ENCODE assay signal across 1 cellular context in the genomic region with DNA sequence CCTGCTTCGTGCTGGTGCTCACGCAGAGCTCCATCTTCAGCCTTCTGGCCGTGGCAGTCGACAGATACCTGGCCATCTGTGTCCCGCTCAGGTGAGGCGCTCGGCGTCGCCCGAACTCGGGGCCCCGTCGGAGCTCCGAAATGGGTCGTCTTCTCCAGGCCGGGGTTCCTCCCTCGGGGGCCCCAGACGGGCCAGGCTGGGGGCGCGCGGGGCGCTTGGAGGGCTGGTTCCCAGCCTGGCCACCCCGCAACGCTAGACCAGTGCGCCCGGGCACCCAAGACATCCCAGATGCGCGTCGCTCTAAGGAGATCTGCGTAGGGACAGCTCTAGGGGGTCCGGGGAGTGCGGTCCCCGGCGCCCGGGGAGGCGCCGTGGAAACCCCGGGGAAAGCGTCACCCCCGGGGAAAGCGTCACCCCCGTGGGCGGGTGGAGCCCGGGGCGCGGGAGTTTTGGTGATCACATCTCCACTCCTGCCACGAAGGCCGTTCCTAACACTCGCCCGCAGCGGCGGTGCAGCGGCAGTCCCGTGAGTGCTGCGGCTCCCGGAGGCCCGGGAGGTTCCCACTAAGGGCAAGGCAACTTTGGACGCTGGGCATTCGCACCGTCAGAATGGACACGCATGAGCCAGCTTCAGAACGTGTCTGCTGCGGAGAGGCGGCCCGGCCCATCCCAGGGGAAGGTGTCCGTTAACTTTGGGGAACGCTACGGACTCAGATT.
A peak's percentile ranks its signal among the peaks of the same experiment; 100 is the strongest.
TF ChIP-seq lines count a peak whose summit lies in the region.

No MANE protein-coding gene starts in this region.

TF ChIP-seq in K562, 482 proteins besides CTCF, POLR2A, EP300 and RAD21 (continued from another document and continues in another):
- TF ChIP-seq, protein P1, sequence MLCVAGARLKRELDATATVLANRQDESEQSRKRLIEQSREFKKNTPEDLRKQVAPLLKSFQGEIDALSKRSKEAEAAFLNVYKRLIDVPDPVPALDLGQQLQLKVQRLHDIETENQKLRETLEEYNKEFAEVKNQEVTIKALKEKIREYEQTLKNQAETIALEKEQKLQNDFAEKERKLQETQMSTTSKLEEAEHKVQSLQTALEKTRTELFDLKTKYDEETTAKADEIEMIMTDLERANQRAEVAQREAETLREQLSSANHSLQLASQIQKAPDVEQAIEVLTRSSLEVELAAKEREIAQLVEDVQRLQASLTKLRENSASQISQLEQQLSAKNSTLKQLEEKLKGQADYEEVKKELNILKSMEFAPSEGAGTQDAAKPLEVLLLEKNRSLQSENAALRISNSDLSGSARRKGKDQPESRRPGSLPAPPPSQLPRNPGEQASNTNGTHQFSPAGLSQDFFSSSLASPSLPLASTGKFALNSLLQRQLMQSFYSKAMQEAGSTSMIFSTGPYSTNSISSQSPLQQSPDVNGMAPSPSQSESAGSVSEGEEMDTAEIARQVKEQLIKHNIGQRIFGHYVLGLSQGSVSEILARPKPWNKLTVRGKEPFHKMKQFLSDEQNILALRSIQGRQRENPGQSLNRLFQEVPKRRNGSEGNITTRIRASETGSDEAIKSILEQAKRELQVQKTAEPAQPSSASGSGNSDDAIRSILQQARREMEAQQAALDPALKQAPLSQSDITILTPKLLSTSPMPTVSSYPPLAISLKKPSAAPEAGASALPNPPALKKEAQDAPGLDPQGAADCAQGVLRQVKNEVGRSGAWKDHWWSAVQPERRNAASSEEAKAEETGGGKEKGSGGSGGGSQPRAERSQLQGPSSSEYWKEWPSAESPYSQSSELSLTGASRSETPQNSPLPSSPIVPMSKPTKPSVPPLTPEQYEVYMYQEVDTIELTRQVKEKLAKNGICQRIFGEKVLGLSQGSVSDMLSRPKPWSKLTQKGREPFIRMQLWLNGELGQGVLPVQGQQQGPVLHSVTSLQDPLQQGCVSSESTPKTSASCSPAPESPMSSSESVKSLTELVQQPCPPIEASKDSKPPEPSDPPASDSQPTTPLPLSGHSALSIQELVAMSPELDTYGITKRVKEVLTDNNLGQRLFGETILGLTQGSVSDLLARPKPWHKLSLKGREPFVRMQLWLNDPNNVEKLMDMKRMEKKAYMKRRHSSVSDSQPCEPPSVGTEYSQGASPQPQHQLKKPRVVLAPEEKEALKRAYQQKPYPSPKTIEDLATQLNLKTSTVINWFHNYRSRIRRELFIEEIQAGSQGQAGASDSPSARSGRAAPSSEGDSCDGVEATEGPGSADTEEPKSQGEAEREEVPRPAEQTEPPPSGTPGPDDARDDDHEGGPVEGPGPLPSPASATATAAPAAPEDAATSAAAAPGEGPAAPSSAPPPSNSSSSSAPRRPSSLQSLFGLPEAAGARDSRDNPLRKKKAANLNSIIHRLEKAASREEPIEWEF (CRISPR knock-in tag; IDR thresholded peaks at IDR 0.05), result no peak
- no peak for TF ChIP-seq NFIX (CRISPR knock-in tag; IDR thresholded peaks at IDR 0.05; ENCODE audit: low read depth)
- TF ChIP-seq, protein P2, sequence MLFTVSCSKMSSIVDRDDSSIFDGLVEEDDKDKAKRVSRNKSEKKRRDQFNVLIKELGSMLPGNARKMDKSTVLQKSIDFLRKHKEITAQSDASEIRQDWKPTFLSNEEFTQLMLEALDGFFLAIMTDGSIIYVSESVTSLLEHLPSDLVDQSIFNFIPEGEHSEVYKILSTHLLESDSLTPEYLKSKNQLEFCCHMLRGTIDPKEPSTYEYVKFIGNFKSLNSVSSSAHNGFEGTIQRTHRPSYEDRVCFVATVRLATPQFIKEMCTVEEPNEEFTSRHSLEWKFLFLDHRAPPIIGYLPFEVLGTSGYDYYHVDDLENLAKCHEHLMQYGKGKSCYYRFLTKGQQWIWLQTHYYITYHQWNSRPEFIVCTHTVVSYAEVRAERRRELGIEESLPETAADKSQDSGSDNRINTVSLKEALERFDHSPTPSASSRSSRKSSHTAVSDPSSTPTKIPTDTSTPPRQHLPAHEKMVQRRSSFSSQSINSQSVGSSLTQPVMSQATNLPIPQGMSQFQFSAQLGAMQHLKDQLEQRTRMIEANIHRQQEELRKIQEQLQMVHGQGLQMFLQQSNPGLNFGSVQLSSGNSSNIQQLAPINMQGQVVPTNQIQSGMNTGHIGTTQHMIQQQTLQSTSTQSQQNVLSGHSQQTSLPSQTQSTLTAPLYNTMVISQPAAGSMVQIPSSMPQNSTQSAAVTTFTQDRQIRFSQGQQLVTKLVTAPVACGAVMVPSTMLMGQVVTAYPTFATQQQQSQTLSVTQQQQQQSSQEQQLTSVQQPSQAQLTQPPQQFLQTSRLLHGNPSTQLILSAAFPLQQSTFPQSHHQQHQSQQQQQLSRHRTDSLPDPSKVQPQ (CRISPR knock-in tag; IDR thresholded peaks at IDR 0.05; ENCODE audit: borderline replicate concordance), result no peak
- TF ChIP-seq SAFB (IDR thresholded peaks at IDR 0.05; ENCODE audit: borderline replicate concordance, low read depth, low read length), result peak; percentile 76; the same call in 1 of the 2 replicates
- no peak for TF ChIP-seq ELF1 (tag; IDR thresholded peaks at IDR 0.05)
- TF ChIP-seq NR3C1 (CRISPR knock-in tag; IDR thresholded peaks at IDR 0.05), result no peak
- no peak for TF ChIP-seq COPS2 (conservative IDR thresholded peaks at IDR 0.05)
- no peak for TF ChIP-seq CC2D1A (IDR thresholded peaks at IDR 0.05)
- TF ChIP-seq, protein P3, sequence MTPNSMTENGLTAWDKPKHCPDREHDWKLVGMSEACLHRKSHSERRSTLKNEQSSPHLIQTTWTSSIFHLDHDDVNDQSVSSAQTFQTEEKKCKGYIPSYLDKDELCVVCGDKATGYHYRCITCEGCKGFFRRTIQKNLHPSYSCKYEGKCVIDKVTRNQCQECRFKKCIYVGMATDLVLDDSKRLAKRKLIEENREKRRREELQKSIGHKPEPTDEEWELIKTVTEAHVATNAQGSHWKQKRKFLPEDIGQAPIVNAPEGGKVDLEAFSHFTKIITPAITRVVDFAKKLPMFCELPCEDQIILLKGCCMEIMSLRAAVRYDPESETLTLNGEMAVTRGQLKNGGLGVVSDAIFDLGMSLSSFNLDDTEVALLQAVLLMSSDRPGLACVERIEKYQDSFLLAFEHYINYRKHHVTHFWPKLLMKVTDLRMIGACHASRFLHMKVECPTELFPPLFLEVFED (CRISPR knock-in tag; conservative IDR thresholded peaks at IDR 0.05), result no peak
- TF ChIP-seq NCOA1 (IDR thresholded peaks at IDR 0.05; ENCODE audit: low read depth), result no peak
- TF ChIP-seq RB1 (IDR thresholded peaks at IDR 0.05; ENCODE audit: low read depth), result peak; percentile 39; the same call in 1 of the 2 replicates
- TF ChIP-seq PHF20 (IDR thresholded peaks at IDR 0.05; ENCODE audit: partially characterized antibody), result no peak
- TF ChIP-seq GTF2E2 (tag; IDR thresholded peaks at IDR 0.05), result no peak
- TF ChIP-seq, protein P4, sequence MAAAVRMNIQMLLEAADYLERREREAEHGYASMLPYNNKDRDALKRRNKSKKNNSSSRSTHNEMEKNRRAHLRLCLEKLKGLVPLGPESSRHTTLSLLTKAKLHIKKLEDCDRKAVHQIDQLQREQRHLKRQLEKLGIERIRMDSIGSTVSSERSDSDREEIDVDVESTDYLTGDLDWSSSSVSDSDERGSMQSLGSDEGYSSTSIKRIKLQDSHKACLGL (CRISPR knock-in tag; IDR thresholded peaks at IDR 0.05; ENCODE audit: borderline replicate concordance, poor library complexity, severe bottlenecking), result no peak
- TF ChIP-seq BCL6 (CRISPR knock-in tag; IDR thresholded peaks at IDR 0.05), result no peak
- TF ChIP-seq, protein P5, sequence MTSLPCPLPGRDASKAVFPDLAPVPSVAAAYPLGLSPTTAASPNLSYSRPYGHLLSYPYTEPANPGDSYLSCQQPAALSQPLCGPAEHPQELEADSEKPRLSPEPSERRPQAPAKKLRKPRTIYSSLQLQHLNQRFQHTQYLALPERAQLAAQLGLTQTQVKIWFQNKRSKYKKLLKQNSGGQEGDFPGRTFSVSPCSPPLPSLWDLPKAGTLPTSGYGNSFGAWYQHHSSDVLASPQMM (CRISPR knock-in tag; IDR thresholded peaks at IDR 0.05), result no peak
- no peak for TF ChIP-seq RHOXF2B (CRISPR knock-in tag; conservative IDR thresholded peaks at IDR 0.05)
- no peak for TF ChIP-seq ZNF3 (CRISPR knock-in tag; IDR thresholded peaks at IDR 0.05)
- TF ChIP-seq PYGO2 (tag; IDR thresholded peaks at IDR 0.05), result no peak
- TF ChIP-seq MCM5 (IDR thresholded peaks at IDR 0.05; ENCODE audit: low read depth), result no peak
- no peak for TF ChIP-seq ZKSCAN3 (CRISPR knock-in tag; IDR thresholded peaks at IDR 0.05)
- TF ChIP-seq BHLHE40 (IDR thresholded peaks at IDR 0.05; ENCODE audit: low read length), result peak; percentile 55
- TF ChIP-seq, protein P6, sequence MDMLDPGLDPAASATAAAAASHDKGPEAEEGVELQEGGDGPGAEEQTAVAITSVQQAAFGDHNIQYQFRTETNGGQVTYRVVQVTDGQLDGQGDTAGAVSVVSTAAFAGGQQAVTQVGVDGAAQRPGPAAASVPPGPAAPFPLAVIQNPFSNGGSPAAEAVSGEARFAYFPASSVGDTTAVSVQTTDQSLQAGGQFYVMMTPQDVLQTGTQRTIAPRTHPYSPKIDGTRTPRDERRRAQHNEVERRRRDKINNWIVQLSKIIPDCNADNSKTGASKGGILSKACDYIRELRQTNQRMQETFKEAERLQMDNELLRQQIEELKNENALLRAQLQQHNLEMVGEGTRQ (CRISPR knock-in tag; IDR thresholded peaks at IDR 0.05), result no peak
- TF ChIP-seq, protein P7, sequence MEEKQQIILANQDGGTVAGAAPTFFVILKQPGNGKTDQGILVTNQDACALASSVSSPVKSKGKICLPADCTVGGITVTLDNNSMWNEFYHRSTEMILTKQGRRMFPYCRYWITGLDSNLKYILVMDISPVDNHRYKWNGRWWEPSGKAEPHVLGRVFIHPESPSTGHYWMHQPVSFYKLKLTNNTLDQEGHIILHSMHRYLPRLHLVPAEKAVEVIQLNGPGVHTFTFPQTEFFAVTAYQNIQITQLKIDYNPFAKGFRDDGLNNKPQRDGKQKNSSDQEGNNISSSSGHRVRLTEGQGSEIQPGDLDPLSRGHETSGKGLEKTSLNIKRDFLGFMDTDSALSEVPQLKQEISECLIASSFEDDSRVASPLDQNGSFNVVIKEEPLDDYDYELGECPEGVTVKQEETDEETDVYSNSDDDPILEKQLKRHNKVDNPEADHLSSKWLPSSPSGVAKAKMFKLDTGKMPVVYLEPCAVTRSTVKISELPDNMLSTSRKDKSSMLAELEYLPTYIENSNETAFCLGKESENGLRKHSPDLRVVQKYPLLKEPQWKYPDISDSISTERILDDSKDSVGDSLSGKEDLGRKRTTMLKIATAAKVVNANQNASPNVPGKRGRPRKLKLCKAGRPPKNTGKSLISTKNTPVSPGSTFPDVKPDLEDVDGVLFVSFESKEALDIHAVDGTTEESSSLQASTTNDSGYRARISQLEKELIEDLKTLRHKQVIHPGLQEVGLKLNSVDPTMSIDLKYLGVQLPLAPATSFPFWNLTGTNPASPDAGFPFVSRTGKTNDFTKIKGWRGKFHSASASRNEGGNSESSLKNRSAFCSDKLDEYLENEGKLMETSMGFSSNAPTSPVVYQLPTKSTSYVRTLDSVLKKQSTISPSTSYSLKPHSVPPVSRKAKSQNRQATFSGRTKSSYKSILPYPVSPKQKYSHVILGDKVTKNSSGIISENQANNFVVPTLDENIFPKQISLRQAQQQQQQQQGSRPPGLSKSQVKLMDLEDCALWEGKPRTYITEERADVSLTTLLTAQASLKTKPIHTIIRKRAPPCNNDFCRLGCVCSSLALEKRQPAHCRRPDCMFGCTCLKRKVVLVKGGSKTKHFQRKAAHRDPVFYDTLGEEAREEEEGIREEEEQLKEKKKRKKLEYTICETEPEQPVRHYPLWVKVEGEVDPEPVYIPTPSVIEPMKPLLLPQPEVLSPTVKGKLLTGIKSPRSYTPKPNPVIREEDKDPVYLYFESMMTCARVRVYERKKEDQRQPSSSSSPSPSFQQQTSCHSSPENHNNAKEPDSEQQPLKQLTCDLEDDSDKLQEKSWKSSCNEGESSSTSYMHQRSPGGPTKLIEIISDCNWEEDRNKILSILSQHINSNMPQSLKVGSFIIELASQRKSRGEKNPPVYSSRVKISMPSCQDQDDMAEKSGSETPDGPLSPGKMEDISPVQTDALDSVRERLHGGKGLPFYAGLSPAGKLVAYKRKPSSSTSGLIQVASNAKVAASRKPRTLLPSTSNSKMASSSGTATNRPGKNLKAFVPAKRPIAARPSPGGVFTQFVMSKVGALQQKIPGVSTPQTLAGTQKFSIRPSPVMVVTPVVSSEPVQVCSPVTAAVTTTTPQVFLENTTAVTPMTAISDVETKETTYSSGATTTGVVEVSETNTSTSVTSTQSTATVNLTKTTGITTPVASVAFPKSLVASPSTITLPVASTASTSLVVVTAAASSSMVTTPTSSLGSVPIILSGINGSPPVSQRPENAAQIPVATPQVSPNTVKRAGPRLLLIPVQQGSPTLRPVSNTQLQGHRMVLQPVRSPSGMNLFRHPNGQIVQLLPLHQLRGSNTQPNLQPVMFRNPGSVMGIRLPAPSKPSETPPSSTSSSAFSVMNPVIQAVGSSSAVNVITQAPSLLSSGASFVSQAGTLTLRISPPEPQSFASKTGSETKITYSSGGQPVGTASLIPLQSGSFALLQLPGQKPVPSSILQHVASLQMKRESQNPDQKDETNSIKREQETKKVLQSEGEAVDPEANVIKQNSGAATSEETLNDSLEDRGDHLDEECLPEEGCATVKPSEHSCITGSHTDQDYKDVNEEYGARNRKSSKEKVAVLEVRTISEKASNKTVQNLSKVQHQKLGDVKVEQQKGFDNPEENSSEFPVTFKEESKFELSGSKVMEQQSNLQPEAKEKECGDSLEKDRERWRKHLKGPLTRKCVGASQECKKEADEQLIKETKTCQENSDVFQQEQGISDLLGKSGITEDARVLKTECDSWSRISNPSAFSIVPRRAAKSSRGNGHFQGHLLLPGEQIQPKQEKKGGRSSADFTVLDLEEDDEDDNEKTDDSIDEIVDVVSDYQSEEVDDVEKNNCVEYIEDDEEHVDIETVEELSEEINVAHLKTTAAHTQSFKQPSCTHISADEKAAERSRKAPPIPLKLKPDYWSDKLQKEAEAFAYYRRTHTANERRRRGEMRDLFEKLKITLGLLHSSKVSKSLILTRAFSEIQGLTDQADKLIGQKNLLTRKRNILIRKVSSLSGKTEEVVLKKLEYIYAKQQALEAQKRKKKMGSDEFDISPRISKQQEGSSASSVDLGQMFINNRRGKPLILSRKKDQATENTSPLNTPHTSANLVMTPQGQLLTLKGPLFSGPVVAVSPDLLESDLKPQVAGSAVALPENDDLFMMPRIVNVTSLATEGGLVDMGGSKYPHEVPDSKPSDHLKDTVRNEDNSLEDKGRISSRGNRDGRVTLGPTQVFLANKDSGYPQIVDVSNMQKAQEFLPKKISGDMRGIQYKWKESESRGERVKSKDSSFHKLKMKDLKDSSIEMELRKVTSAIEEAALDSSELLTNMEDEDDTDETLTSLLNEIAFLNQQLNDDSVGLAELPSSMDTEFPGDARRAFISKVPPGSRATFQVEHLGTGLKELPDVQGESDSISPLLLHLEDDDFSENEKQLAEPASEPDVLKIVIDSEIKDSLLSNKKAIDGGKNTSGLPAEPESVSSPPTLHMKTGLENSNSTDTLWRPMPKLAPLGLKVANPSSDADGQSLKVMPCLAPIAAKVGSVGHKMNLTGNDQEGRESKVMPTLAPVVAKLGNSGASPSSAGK (IDR thresholded peaks at IDR 0.05), result peak; percentile 16; the same call in 1 of the 2 replicates
- TF ChIP-seq FIP1L1 (IDR thresholded peaks at IDR 0.05; ENCODE audit: low read depth, low read length, poor library complexity, severe bottlenecking), result no peak
- no peak for TF ChIP-seq YBX1 (IDR thresholded peaks at IDR 0.05)
- TF ChIP-seq, protein P8, sequence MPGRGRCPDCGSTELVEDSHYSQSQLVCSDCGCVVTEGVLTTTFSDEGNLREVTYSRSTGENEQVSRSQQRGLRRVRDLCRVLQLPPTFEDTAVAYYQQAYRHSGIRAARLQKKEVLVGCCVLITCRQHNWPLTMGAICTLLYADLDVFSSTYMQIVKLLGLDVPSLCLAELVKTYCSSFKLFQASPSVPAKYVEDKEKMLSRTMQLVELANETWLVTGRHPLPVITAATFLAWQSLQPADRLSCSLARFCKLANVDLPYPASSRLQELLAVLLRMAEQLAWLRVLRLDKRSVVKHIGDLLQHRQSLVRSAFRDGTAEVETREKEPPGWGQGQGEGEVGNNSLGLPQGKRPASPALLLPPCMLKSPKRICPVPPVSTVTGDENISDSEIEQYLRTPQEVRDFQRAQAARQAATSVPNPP (IDR thresholded peaks at IDR 0.05; ENCODE audit: borderline replicate concordance, insufficient read depth, insufficient read length), result no peak
- TF ChIP-seq PTRF (tag; IDR thresholded peaks at IDR 0.05), result no peak
- no peak for TF ChIP-seq ZNF780A (CRISPR knock-in tag; IDR thresholded peaks at IDR 0.05)
- TF ChIP-seq ZBTB8A (IDR thresholded peaks at IDR 0.05; ENCODE audit: partially characterized antibody), result no peak
- TF ChIP-seq ZNF175 (CRISPR knock-in tag; IDR thresholded peaks at IDR 0.05; ENCODE audit: low read depth), result no peak
